8 cellular contexts compared by ENCODE assay signal in the genomic region with DNA sequence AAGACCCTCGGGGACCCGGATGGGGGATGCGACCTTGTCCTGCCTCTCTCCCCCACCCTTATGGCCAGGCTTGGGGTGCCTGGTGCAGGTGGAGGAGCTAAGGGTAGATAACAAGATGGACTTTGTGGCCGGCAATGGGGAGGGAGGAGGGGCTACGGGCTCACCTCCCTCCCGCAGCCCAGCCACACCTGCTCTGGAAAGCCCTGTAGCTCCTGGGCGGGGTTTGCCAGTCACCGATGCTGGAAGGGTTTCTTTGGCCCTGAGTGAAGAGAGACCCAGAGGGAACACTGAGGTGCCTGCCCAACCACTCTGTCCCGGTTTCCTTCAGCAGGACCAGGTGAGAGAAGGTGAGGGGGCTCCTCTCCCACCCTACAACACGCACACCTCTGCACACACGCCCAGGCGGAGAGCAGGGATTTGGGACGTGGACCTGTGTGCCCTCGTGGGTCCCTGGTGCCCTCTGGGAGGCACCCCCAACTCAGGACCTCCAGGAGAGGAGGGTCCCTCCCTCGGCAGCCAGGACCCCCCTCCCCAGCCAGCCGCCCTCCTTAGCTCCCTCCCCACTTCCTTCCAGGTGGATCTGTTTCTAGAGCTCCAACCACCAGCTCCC.
DNase-seq lines count a peak whose midpoint lies in the region; FAIRE-seq and TF ChIP-seq lines count a peak whose summit lies in the region.

Gene FUT2, plus strand, starts transcription at position 229 of the 610 bp plus-strand sequence. CDS start 6,986 bp downstream, outside the sequence.

- H3K4me3 ChIP-seq in BLaER1 (peak within 1 kb of the TSS; percentile 62), mucosa of stomach (ENCODE audit: low read length) (peak within 1 kb of the TSS; percentile 97)

- H3K27ac ChIP-seq in BLaER1: peak within 1 kb of the TSS; percentile 89

- H3K27ac Mint-ChIP-seq in dendritic cell treated with granulocyte-macrophage colony-stimulating factor and Interleukin-4, amounts not matched to agents 40 ng/mL and 50 ng/mL, for 4 days: peak within 1 kb of the TSS; percentile 35

- no peak for TF ChIP-seq POLR2A in H54 (IDR thresholded peaks at IDR 0.05; ENCODE audit: low read depth, low read length)

- H3K36me3 Mint-ChIP-seq in dendritic cell treated with granulocyte-macrophage colony-stimulating factor and Interleukin-4, amounts not matched to agents 40 ng/mL and 50 ng/mL, for 4 days (ENCODE audit: low read depth): no peaks in the 10 kb centered on the region

- H4K20me1 ChIP-seq in BLaER1: no peaks in the 10 kb centered on the region

- intact Hi-C loops in dendritic cell treated with granulocyte-macrophage colony-stimulating factor and Interleukin-4, amounts not matched to agents 40 ng/mL and 50 ng/mL, for 4 days (cut with micrococcal nuclease): no loop called here

- H3K9ac ChIP-seq in BLaER1: peak within 1 kb of the TSS; percentile 73
- peak within 1 kb of the TSS; percentile 100 for H3K9ac ChIP-seq in mucosa of stomach (ENCODE audit: low read length)

- H3K27me3 Mint-ChIP-seq in dendritic cell treated with granulocyte-macrophage colony-stimulating factor and Interleukin-4, amounts not matched to agents 40 ng/mL and 50 ng/mL, for 4 days: peaks cover 41% of the 10 kb centered on the region

- H3K9me3 ChIP-seq in BLaER1: no peaks in the 10 kb centered on the region
- H3K9me3 ChIP-seq in mucosa of stomach (ENCODE audit: control insufficient read depth, low read length): no peaks in the 10 kb centered on the region

- H3K4me1 Mint-ChIP-seq in dendritic cell treated with granulocyte-macrophage colony-stimulating factor and Interleukin-4, amounts not matched to agents 40 ng/mL and 50 ng/mL, for 4 days (ENCODE audit: low read depth): peaks cover 17% of the 10 kb centered on the region

- DNase-seq in NCI-H187 (lab: John Stamatoyannopoulos, UW): peak; percentile 34 to 54
- DNase-seq in T-helper 9 cell: no peak
- DNase-seq in GM20000 (ENCODE audit: low spot score): no peak
- no peak for DNase-seq in SHP77 treated with DMSO at 0.1 percent for 48 hours (lab: John Stamatoyannopoulos, UW)
- no peak for DNase-seq in H54 (ENCODE audit: insufficient read length, low spot score)

- H3K36me3 ChIP-seq in BLaER1 (peaks cover 3% of the 10 kb centered on the region; the same call in 1 of the 2 replicates), mucosa of stomach (ENCODE audit: control insufficient read depth, insufficient read depth, low read length) (no peaks in the 10 kb centered on the region)

- peak within 1 kb of the TSS; percentile 88 for H3K4me2 ChIP-seq in BLaER1

- no peak for FAIRE-seq in H54 (lab: Jason Lieb, UNC)

- no peak for TF ChIP-seq CTCF in GM20000 (IDR thresholded peaks at IDR 0.05; ENCODE audit: extremely low read depth, missing control alignments)

- H3K4me1 ChIP-seq in BLaER1: peaks cover 49% of the 10 kb centered on the region
- peaks cover 13% of the 10 kb centered on the region for H3K4me1 ChIP-seq in mucosa of stomach (ENCODE audit: control insufficient read depth, insufficient read depth, low read length)

- H3K9me3 Mint-ChIP-seq in dendritic cell treated with granulocyte-macrophage colony-stimulating factor and Interleukin-4, amounts not matched to agents 40 ng/mL and 50 ng/mL, for 4 days: no peaks in the 10 kb centered on the region

- peak within 1 kb of the TSS; percentile 53 for H3K4me3 Mint-ChIP-seq in dendritic cell treated with granulocyte-macrophage colony-stimulating factor and Interleukin-4, amounts not matched to agents 40 ng/mL and 50 ng/mL, for 4 days

- H3K27me3 ChIP-seq in BLaER1 (no peaks in the 10 kb centered on the region), mucosa of stomach (ENCODE audit: control insufficient read depth, insufficient read depth, low read length) (no peaks in the 10 kb centered on the region)

Comparison
In these comparisons a context has a peak if more than half of its experiments do, and no peak if none do; other contexts are left out.
1. DNase-seq: peak in NCI-H187 (2 of 2); none in T-helper 9 cell (single experiment), GM20000 (single experiment), SHP77 treated with DMSO at 0.1 percent for 48 hours (single experiment) and H54 (single experiment).